In genomic region chr7:99156649-99157048, GRCh38 we compare ENCODE assay signal across 33 cellular contexts. TPM values are rescaled to one million over a fixed set of nuclear protein-coding genes. Genes with fewer than 3 reads are reported as not detected.
"Had no signal": no experiment of that assay in that cellular context is flagged by ENCODE, and none has a peak within 500 bp of the region (broad histone marks: within the 10 kb centered on the region; RNA-seq: fewer than 3 reads in every experiment).

No MANE protein-coding gene starts in this region.

- H3K9me3 ChIP-seq: colonic mucosa, esophagus squamous epithelium, gastrocnemius medialis, left lung, lower lobe of right lung, mucosa of descending colon had no signal

- FAIRE-seq: endometrium, islet of Langerhans, keratinocyte had no signal

- H3K9me3 Mint-ChIP-seq: dendritic cell treated with granulocyte-macrophage colony-stimulating factor and Interleukin-4, amounts not matched to agents 40 ng/mL and 50 ng/mL, for 4 days; effector memory CD8-positive, alpha-beta T cell; endodermal cell; memory B cell had no signal

- H3K27ac Mint-ChIP-seq: dendritic cell treated with granulocyte-macrophage colony-stimulating factor and Interleukin-4, amounts not matched to agents 40 ng/mL and 50 ng/mL, for 4 days; effector memory CD8-positive, alpha-beta T cell; endodermal cell; memory B cell; mesothelial cell of epicardium had no signal

- H3K4me3 Mint-ChIP-seq: dendritic cell treated with granulocyte-macrophage colony-stimulating factor and Interleukin-4, amounts not matched to agents 40 ng/mL and 50 ng/mL, for 4 days; effector memory CD8-positive, alpha-beta T cell; endodermal cell; memory B cell; mesothelial cell of epicardium had no signal

- H3K4me1 ChIP-seq: colonic mucosa, esophagus squamous epithelium, gastrocnemius medialis, left lung, lower lobe of right lung had no signal

- H3K36me3 Mint-ChIP-seq: memory B cell, mesothelial cell of epicardium had no signal

- ATAC-seq: effector memory CD8-positive, alpha-beta T cell; esophagus mucosa; gastrocnemius medialis; heart right ventricle; left cardiac atrium; left lung; left ventricle myocardium superior; lower lobe of right lung; mucosa of descending colon had no signal

- H3K27me3 ChIP-seq: colonic mucosa, esophagus squamous epithelium, gastrocnemius medialis, heart right ventricle, left lung had no signal

- H3K4me1 Mint-ChIP-seq: endodermal cell, mesothelial cell of epicardium had no signal

- H3K27ac ChIP-seq: colonic mucosa, epithelial cell of prostate, esophagus squamous epithelium, gastrocnemius medialis, heart right ventricle, left lung, lower lobe of right lung had no signal

- DNase-seq: colonic mucosa; cortex of kidney; effector CD8-positive, alpha-beta T cell; effector memory CD8-positive, alpha-beta T cell; endodermal cell; erythroblast; esophagus squamous epithelium; foreskin fibroblast; foreskin melanocyte; gastrocnemius medialis; glutamatergic neuron; head of caudate nucleus; heart right ventricle; hippocampal formation; left cardiac atrium; left lung; left ventricle myocardium superior; lower lobe of right lung; mesendoderm; mucosa of descending colon had no signal

- H3K4me3 ChIP-seq: colonic mucosa, esophagus squamous epithelium, gastrocnemius medialis, heart right ventricle, left lung, lower lobe of right lung, mucosa of descending colon had no signal

- H3K36me3 ChIP-seq: colonic mucosa, esophagus squamous epithelium, gastrocnemius medialis, heart right ventricle, left lung, lower lobe of right lung had no signal

RNA-seq across cellular contexts. Expression of gene KPNA7, which starts 51.3 kb away (rescaled TPM):
- total RNA-seq: chondrocyte, dermis microvascular lymphatic vessel endothelial cell, endodermal cell, gastrocnemius medialis, glomerular endothelial cell, heart right ventricle, left cardiac atrium, left ventricle myocardium superior, lung microvascular endothelial cell, mesothelial cell of epicardium, myocyte had no signal
